In the genomic region with DNA sequence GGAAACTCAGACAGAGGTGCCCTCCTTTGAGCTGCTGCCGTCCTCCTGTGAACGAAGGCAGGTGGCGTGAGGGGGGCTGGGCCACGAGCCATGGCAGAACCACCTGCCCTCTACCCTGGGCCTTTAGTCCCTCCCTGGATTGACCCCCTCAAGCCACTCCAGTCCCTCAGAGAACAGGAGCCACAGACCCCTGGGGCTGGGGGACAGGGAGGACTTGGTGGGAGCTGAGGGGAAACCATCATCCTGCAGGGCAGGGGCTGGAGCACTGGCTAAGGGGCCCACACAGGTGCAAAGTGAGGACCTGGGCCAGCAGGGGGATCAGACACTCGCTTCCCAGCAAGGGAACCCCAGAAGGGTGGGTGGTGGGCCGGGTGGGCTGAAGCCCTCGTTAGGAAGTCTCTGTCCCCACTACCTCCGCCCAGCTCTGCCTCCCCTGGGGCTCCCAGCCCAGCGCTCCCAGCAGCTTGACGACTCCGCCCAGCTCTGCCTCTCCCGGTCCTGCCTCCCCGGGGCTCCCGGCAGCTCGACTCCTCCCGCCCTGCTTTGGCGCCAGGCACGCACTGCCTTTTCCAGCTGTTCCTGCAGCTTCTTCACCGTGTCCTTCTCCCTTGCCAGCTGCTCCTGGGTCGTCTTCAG, we compare ENCODE assay signal across 8 cellular contexts. TPM values are rescaled to one million over a fixed set of nuclear protein-coding genes. Genes with fewer than 3 reads are reported as not detected.
DNase-seq lines count a peak whose midpoint lies in the region; ATAC-seq and TF ChIP-seq lines count a peak whose summit lies in the region.

No MANE protein-coding gene starts in this region.

- H3K36me3 ChIP-seq in trophoblast cell (ENCODE audit: control insufficient read depth in 1 of 2, insufficient read depth in 2 of 2, low read length in 2 of 2) (peaks cover 78 to 84% of the 10 kb centered on the region in 2 experiments), OCI-LY7 (ENCODE audit: insufficient read depth, low read length) (no peaks in the 10 kb centered on the region)

- H3K18ac ChIP-seq in trophoblast cell (ENCODE audit: low read length), result no peak overlapping the region

- intact Hi-C loops in OCI-LY7 (cut with micrococcal nuclease; ENCODE audit: unreplicated experiment), result no loop called here

- no peak overlapping the region for H2BK5ac ChIP-seq in trophoblast cell (ENCODE audit: low read depth, low read length, poor library complexity)

- no peak overlapping the region for H3K4ac ChIP-seq in trophoblast cell (ENCODE audit: low read depth, low read length)

- H4K12ac ChIP-seq in trophoblast cell (ENCODE audit: low read depth, low read length), result no peak overlapping the region

- H3K9me2 ChIP-seq in OCI-LY7 (ENCODE audit: insufficient read depth, low read length), result no peaks in the 10 kb centered on the region

- no peak overlapping the region for H4K91ac ChIP-seq in trophoblast cell (ENCODE audit: low read depth, low read length)

- H3K4me2 ChIP-seq in trophoblast cell (ENCODE audit: low read length) (no peak overlapping the region), OCI-LY7 (ENCODE audit: low read length) (no peak overlapping the region)

- H3K79me2 ChIP-seq in trophoblast cell (ENCODE audit: control insufficient read depth, insufficient read depth, low read length, poor library complexity) (no peaks in the 10 kb centered on the region), OCI-LY7 (ENCODE audit: insufficient read depth, low read depth, low read length) (no peaks in the 10 kb centered on the region)

- DNase-seq in COLO668 (lab: John Stamatoyannopoulos, UW; ENCODE audit: unreplicated experiment) (peak; percentile 68), NCI-H345 treated with DMSO at 0.1 percent for 48 hours (lab: John Stamatoyannopoulos, UW; ENCODE audit: unreplicated experiment) (peak; percentile 7), fibroblast of mammary gland (ENCODE audit: low read depth) (peak; percentile 56), trophoblast cell (peak; percentile 38 to 53), OCI-LY7 (ENCODE audit: low spot score) (no peak), NOMO-1 (lab: John Stamatoyannopoulos, UW; ENCODE audit: unreplicated experiment in 2 of 2) (no peak)

- H3K9me3 ChIP-seq in trophoblast cell (ENCODE audit: insufficient read depth, low read depth, low read length), result no peaks in the 10 kb centered on the region
- no peaks in the 10 kb centered on the region for H3K9me3 ChIP-seq in OCI-LY7 (ENCODE audit: low read length)

- peaks cover 0 to 2% of the 10 kb centered on the region in 2 experiments for H3K4me1 ChIP-seq in trophoblast cell (ENCODE audit: control insufficient read depth in 1 of 2, insufficient read depth in 2 of 2, low read length in 2 of 2)
- no peaks in the 10 kb centered on the region for H3K4me1 ChIP-seq in OCI-LY7 (ENCODE audit: insufficient read depth, low read length, poor library complexity, severe bottlenecking)

- CTCF ChIA-PET in OCI-LY7 (lab: Charles Lee; ENCODE audit: unreplicated experiment), result no interaction called here

- H3K4me3 ChIP-seq in fibroblast of mammary gland (ENCODE audit: control insufficient read depth, low read depth, low read length) (no peak overlapping the region), trophoblast cell (ENCODE audit: low read depth, low read length) (no peak overlapping the region), OCI-LY7 (ENCODE audit: low read depth, low read length, poor library complexity, severe bottlenecking) (no peak overlapping the region)

- POLR2A ChIA-PET in OCI-LY7 (lab: Charles Lee), result no interaction called here

- H3K27me3 ChIP-seq in trophoblast cell (ENCODE audit: insufficient read depth, low read length), result no peaks in the 10 kb centered on the region

- H3K9ac ChIP-seq in trophoblast cell (ENCODE audit: low read length), result no peak overlapping the region

- no peak for TF ChIP-seq CTCF in fibroblast of mammary gland (conservative IDR thresholded peaks at IDR 0.05; ENCODE audit: control insufficient read depth, insufficient read depth, low read depth, low read length)
- TF ChIP-seq CTCF in OCI-LY7 (conservative IDR thresholded peaks at IDR 0.05; ENCODE audit: low read length), result no peak

- H2BK12ac ChIP-seq in trophoblast cell (ENCODE audit: low read length), result no peak overlapping the region

- H3K27ac ChIP-seq in trophoblast cell (ENCODE audit: low read depth, low read length), result no peak overlapping the region
- H3K27ac ChIP-seq in OCI-LY7 (ENCODE audit: low read depth, low read length, poor library complexity, severe bottlenecking), result no peak overlapping the region

- H2AFZ ChIP-seq in trophoblast cell (ENCODE audit: insufficient read depth, low read length, poor library complexity), result no peak overlapping the region
- H2AFZ ChIP-seq in OCI-LY7 (ENCODE audit: low read length), result no peak overlapping the region

- BruUV-seq in OCI-LY7 (replicated peaks; lab: Mats Ljungman, UMichigan), result no TSS peak

- ATAC-seq in GM21619 (IDR thresholded peaks at IDR 0.05; ENCODE audit: unreplicated experiment) (no peak), GM18870 (IDR thresholded peaks at IDR 0.05; ENCODE audit: unreplicated experiment) (no peak)

- H4K8ac ChIP-seq in trophoblast cell (ENCODE audit: low read depth, low read length), result no peak overlapping the region

- no peaks in the 10 kb centered on the region for H3K79me1 ChIP-seq in trophoblast cell (ENCODE audit: low read length)

- no peak overlapping the region for H3K23ac ChIP-seq in trophoblast cell (ENCODE audit: low read length)

- no peak overlapping the region for H2BK120ac ChIP-seq in trophoblast cell (ENCODE audit: insufficient read depth, low read length, poor library complexity)

- H3K14ac ChIP-seq in trophoblast cell (ENCODE audit: low read length), result no peak overlapping the region

- no CpG with 5 or more reads among the region's 20 CpGs for WGBS in trophoblast cell (ENCODE audit: extremely low coverage, insufficient coverage, insufficient read length)

- H4K20me1 ChIP-seq in OCI-LY7 (ENCODE audit: insufficient read depth, low read length), result no peaks in the 10 kb centered on the region

- H2AK5ac ChIP-seq in trophoblast cell (ENCODE audit: low read length), result no peak overlapping the region

RNA-seq across cellular contexts. Expression of a gene that starts 44.4 kb away (rescaled TPM):
- 565 and 566 TPM in 2 replicates for polyA plus RNA-seq in trophoblast cell (2013)
- total RNA-seq in OCI-LY7 (2014; rRNA removed; shearing (Covaris generic)), result 25.5 and 28.0 TPM in 2 replicates
- total RNA-seq in OCI-LY7 (2022), result 58.1 and 61.2 TPM in 2 replicates

Comparison
In these comparisons a context has a peak if more than half of its experiments do, and no peak if none do; other contexts are left out.
1. DNase-seq: peak in COLO668 (single experiment), NCI-H345 treated with DMSO at 0.1 percent for 48 hours (single experiment), fibroblast of mammary gland (single experiment) and trophoblast cell (2 of 2); none in OCI-LY7 (single experiment) and NOMO-1 (0 of 2).